Comparison of ENCODE assay signal across 10 cellular contexts in genomic region chr2:174522553-174522952, GRCh38. TPM values are rescaled to one million over a fixed set of nuclear protein-coding genes. Genes with fewer than 3 reads are reported as not detected.
DNase-seq lines count a peak whose midpoint lies in the region; ATAC-seq and TF ChIP-seq lines count a peak whose summit lies in the region.
"Had no signal": no experiment of that assay in that cellular context is flagged by ENCODE, and none has a peak within 500 bp of the region (broad histone marks: within the 10 kb centered on the region; RNA-seq: fewer than 3 reads in every experiment).

No MANE protein-coding gene starts in this region.

- no peak for DNase-seq in AG09319 (ENCODE audit: extremely low read depth, low read depth)
- peak; percentile 10 for DNase-seq in HT-29 (ENCODE audit: low spot score)
- DNase-seq in left lobe of liver (ENCODE audit: low spot score), result no peak
- no peak for DNase-seq in cerebellar nuclear complex (lab: John Stamatoyannopoulos, UW)
- DNase-seq: aorta, T-helper 17 cell had no signal

- peak; percentile 32 for TF ChIP-seq CTCF in AG09319 (IDR thresholded peaks at IDR 0.05; ENCODE audit: low read depth, low read length)
- TF ChIP-seq CTCF in VCaP (conservative IDR thresholded peaks at IDR 0.05), result peak; percentile 74

- ATAC-seq in left lobe of liver (peak; percentile 73), HG02623 (IDR thresholded peaks at IDR 0.05; ENCODE audit: unreplicated experiment) (no peak), HG02938 (IDR thresholded peaks at IDR 0.05; ENCODE audit: unreplicated experiment) (no peak), HG03439 (IDR thresholded peaks at IDR 0.05; ENCODE audit: unreplicated experiment) (no peak)
- ATAC-seq: T-helper 17 cell had no signal

- no peak overlapping the region for H3K27ac ChIP-seq in VCaP

RNA-seq across cellular contexts. Expression of gene GPR155, which starts 35.7 kb away (rescaled TPM):
- total RNA-seq in HT-29 (2014; rRNA removed; shearing (Covaris generic)), result not detected in 2 replicates
- total RNA-seq in left lobe of liver, result 9.3 TPM

Comparison
In these comparisons a context has a peak if more than half of its experiments do, and no peak if none do; other contexts are left out.
1. RNA of gene GPR155, which starts 35.7 kb away (total RNA-seq): 9.3 TPM in left lobe of liver (single experiment); not detected in HT-29; every median in the first group is over 10 times any median in the second.